ENCODE assay signal across 1 cellular context in the genomic region with DNA sequence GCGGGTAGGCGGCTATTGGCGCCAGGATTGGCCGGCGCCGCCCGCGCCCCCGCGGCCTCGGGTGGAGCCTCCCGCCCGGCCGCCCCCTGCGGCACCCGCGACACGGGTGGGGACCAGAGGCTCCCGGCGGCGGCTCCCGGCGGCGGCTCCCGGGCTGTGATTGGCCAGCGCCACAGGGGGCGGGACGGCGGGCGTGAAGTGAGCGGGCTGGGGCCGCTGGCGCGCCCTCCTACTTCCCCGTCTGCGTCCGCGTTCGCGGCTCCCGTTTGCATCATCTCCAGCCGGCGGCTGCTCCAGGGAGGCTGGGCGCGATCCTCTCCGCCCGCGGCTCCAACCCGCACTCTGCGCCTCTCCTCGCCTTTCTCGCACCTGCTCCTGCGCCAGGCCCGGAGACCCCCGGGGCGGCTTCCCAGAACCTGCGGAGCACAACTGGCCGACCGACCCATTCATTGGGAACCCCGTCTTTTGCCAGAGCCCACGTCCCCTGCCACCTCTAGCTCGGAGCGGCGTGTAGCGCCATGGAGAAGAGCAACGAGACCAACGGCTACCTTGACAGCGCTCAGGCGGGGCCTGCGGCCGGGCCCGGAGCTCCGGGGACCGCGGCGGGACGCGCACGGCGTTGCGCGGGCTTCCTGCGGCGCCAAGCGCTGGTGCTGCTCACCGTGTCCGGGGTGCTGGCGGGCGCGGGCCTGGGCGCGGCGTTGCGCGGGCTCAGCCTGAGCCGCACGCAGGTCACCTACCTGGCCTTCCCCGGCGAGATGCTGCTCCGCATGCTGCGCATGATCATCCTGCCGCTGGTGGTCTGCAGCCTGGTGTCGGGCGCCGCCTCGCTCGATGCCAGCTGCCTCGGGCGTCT.
A peak's percentile ranks its signal among the peaks of the same experiment; 100 is the strongest.
TF ChIP-seq lines count a peak whose summit lies in the region.

A gene (plus strand): TSS at position 274 of the 856 bp plus-strand sequence. CDS start 245 bp downstream, at position 519.

TF ChIP-seq in HepG2, 621 proteins besides CTCF, POLR2A, EP300 and RAD21 (continued from another document and continues in another):
- TF ChIP-seq, protein P1, sequence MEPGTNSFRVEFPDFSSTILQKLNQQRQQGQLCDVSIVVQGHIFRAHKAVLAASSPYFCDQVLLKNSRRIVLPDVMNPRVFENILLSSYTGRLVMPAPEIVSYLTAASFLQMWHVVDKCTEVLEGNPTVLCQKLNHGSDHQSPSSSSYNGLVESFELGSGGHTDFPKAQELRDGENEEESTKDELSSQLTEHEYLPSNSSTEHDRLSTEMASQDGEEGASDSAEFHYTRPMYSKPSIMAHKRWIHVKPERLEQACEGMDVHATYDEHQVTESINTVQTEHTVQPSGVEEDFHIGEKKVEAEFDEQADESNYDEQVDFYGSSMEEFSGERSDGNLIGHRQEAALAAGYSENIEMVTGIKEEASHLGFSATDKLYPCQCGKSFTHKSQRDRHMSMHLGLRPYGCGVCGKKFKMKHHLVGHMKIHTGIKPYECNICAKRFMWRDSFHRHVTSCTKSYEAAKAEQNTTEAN (CRISPR knock-in tag; conservative IDR thresholded peaks at IDR 0.05) = peak; percentile 72
- TF ChIP-seq ZSCAN25 (CRISPR knock-in tag; IDR thresholded peaks at IDR 0.05) (no peak), ZNF136 (CRISPR knock-in tag; IDR thresholded peaks at IDR 0.05; ENCODE audit: low read depth) (no peak), PAF1 (CRISPR knock-in tag; IDR thresholded peaks at IDR 0.05) (no peak), ZNF558 (CRISPR knock-in tag; IDR thresholded peaks at IDR 0.05; ENCODE audit: borderline replicate concordance) (no peak; the same call in 1 of the 2 replicates), HMG20B (CRISPR knock-in tag; conservative IDR thresholded peaks at IDR 0.05) (no peak), MED8 (CRISPR knock-in tag; IDR thresholded peaks at IDR 0.05; ENCODE audit: insufficient replicate concordance) (peak; percentile 55), MIER3 (CRISPR knock-in tag; IDR thresholded peaks at IDR 0.05; ENCODE audit: borderline replicate concordance) (no peak), ZNF614 (CRISPR knock-in tag; IDR thresholded peaks at IDR 0.05; ENCODE audit: borderline replicate concordance) (no peak), MED13 (CRISPR knock-in tag; IDR thresholded peaks at IDR 0.05) (peak; percentile 83; the same call in 1 of the 2 replicates), ZKSCAN8 (CRISPR knock-in tag; IDR thresholded peaks at IDR 0.05; ENCODE audit: borderline replicate concordance) (no peak), FOXK2 (IDR thresholded peaks at IDR 0.05) (no peak), HNRNPUL1 (IDR thresholded peaks at IDR 0.05; ENCODE audit: low read depth, low read length) (no peak), KLF12 (CRISPR knock-in tag; IDR thresholded peaks at IDR 0.05; ENCODE audit: borderline replicate concordance) (peak; percentile 63; the same call in 1 of the 2 replicates), ZMYM3 (CRISPR knock-in tag; IDR thresholded peaks at IDR 0.05) (no peak), IKZF4 (CRISPR knock-in tag; IDR thresholded peaks at IDR 0.05; ENCODE audit: borderline replicate concordance, low read depth, not compliant biosample characterization) (no peak), HMGA1 (CRISPR knock-in tag; conservative IDR thresholded peaks at IDR 0.05) (no peak), ZBTB8A (CRISPR knock-in tag; IDR thresholded peaks at IDR 0.05; ENCODE audit: borderline replicate concordance, low read depth) (no peak), MEF2D (CRISPR knock-in tag; IDR thresholded peaks at IDR 0.05) (no peak), ZNF251 (CRISPR knock-in tag; IDR thresholded peaks at IDR 0.05) (no peak), ZNF776 (CRISPR knock-in tag; IDR thresholded peaks at IDR 0.05) (0 out of 2 replicates have a peak, but pooled peaks have one; percentile 62), SP2 (CRISPR knock-in tag; IDR thresholded peaks at IDR 0.05) (peak; percentile 53), ZNF335 (CRISPR knock-in tag; IDR thresholded peaks at IDR 0.05) (no peak), ZFP82 (CRISPR knock-in tag; IDR thresholded peaks at IDR 0.05; ENCODE audit: borderline replicate concordance) (no peak), SCMH1 (CRISPR knock-in tag; IDR thresholded peaks at IDR 0.05; ENCODE audit: borderline replicate concordance) (no peak), RFXAP (CRISPR knock-in tag; IDR thresholded peaks at IDR 0.05; ENCODE audit: borderline replicate concordance) (peak; percentile 44; the same call in 1 of the 2 replicates), ELF3 (CRISPR knock-in tag; IDR thresholded peaks at IDR 0.05) (peak; percentile 69), U2AF2 (IDR thresholded peaks at IDR 0.05; ENCODE audit: low read depth, low read length) (no peak), ZNF607 (CRISPR knock-in tag; IDR thresholded peaks at IDR 0.05; ENCODE audit: borderline replicate concordance) (no peak; the same call in 1 of the 2 replicates)
- TF ChIP-seq, protein P2, sequence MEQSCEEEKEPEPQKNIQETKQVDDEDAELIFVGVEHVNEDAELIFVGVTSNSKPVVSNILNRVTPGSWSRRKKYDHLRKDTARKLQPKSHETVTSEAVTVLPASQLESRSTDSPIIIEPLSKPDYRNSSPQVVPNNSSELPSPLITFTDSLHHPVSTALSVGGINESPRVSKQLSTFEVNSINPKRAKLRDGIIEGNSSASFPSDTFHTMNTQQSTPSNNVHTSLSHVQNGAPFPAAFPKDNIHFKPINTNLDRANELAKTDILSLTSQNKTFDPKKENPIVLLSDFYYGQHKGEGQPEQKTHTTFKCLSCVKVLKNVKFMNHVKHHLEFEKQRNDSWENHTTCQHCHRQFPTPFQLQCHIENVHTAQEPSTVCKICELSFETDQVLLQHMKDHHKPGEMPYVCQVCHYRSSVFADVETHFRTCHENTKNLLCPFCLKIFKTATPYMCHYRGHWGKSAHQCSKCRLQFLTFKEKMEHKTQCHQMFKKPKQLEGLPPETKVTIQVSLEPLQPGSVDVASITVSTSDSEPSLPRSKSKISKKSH (CRISPR knock-in tag; IDR thresholded peaks at IDR 0.05; ENCODE audit: borderline replicate concordance) = no peak
- TF ChIP-seq, protein P3, sequence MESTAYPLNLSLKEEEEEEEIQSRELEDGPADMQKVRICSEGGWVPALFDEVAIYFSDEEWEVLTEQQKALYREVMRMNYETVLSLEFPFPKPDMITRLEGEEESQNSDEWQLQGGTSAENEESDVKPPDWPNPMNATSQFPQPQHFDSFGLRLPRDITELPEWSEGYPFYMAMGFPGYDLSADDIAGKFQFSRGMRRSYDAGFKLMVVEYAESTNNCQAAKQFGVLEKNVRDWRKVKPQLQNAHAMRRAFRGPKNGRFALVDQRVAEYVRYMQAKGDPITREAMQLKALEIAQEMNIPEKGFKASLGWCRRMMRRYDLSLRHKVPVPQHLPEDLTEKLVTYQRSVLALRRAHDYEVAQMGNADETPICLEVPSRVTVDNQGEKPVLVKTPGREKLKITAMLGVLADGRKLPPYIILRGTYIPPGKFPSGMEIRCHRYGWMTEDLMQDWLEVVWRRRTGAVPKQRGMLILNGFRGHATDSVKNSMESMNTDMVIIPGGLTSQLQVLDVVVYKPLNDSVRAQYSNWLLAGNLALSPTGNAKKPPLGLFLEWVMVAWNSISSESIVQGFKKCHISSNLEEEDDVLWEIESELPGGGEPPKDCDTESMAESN (CRISPR knock-in tag; conservative IDR thresholded peaks at IDR 0.05) = peak; percentile 51
- TF ChIP-seq, protein P4, sequence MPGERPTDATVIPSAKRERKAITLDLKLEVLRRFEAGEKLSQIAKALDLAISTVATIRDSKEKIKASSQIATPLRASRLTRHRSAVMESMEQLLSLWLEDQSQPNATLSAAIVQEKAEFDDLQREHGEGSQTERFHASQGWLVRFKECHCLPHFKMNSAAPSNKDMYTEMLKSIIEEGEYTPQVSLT (CRISPR knock-in tag; IDR thresholded peaks at IDR 0.05; ENCODE audit: borderline replicate concordance, low read depth) = no peak; the same call in 1 of the 2 replicates
- TF ChIP-seq, protein P5, sequence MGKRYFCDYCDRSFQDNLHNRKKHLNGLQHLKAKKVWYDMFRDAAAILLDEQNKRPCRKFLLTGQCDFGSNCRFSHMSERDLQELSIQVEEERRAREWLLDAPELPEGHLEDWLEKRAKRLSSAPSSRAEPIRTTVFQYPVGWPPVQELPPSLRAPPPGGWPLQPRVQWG (CRISPR knock-in tag; IDR thresholded peaks at IDR 0.05; ENCODE audit: borderline replicate concordance, low read depth) = no peak
- TF ChIP-seq, protein P6, sequence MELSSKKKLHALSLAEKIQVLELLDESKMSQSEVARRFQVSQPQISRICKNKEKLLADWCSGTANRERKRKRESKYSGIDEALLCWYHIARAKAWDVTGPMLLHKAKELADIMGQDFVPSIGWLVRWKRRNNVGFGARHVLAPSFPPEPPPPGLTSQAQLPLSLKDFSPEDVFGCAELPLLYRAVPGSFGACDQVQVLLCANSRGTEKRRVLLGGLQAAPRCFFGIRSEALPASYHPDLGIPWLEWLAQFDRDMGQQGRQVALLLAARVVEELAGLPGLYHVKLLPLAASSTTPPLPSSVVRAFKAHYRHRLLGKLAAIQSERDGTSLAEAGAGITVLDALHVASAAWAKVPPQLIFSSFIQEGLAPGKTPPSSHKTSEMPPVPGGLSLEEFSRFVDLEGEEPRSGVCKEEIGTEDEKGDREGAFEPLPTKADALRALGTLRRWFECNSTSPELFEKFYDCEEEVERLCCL (CRISPR knock-in tag; IDR thresholded peaks at IDR 0.05; ENCODE audit: borderline replicate concordance) = no peak
- TF ChIP-seq, protein P7, sequence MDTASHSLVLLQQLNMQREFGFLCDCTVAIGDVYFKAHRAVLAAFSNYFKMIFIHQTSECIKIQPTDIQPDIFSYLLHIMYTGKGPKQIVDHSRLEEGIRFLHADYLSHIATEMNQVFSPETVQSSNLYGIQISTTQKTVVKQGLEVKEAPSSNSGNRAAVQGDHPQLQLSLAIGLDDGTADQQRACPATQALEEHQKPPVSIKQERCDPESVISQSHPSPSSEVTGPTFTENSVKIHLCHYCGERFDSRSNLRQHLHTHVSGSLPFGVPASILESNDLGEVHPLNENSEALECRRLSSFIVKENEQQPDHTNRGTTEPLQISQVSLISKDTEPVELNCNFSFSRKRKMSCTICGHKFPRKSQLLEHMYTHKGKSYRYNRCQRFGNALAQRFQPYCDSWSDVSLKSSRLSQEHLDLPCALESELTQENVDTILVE (CRISPR knock-in tag; IDR thresholded peaks at IDR 0.05) = no peak; the same call in 1 of the 2 replicates
- TF ChIP-seq, protein P8, sequence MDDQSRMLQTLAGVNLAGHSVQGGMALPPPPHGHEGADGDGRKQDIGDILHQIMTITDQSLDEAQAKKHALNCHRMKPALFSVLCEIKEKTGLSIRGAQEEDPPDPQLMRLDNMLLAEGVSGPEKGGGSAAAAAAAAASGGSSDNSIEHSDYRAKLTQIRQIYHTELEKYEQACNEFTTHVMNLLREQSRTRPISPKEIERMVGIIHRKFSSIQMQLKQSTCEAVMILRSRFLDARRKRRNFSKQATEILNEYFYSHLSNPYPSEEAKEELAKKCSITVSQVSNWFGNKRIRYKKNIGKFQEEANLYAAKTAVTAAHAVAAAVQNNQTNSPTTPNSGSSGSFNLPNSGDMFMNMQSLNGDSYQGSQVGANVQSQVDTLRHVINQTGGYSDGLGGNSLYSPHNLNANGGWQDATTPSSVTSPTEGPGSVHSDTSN (CRISPR knock-in tag; IDR thresholded peaks at IDR 0.05; ENCODE audit: borderline replicate concordance) = no peak; the same call in 1 of the 2 replicates
- TF ChIP-seq, protein P9, sequence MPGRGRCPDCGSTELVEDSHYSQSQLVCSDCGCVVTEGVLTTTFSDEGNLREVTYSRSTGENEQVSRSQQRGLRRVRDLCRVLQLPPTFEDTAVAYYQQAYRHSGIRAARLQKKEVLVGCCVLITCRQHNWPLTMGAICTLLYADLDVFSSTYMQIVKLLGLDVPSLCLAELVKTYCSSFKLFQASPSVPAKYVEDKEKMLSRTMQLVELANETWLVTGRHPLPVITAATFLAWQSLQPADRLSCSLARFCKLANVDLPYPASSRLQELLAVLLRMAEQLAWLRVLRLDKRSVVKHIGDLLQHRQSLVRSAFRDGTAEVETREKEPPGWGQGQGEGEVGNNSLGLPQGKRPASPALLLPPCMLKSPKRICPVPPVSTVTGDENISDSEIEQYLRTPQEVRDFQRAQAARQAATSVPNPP (CRISPR knock-in tag; IDR thresholded peaks at IDR 0.05) = no peak
- TF ChIP-seq, protein P10, sequence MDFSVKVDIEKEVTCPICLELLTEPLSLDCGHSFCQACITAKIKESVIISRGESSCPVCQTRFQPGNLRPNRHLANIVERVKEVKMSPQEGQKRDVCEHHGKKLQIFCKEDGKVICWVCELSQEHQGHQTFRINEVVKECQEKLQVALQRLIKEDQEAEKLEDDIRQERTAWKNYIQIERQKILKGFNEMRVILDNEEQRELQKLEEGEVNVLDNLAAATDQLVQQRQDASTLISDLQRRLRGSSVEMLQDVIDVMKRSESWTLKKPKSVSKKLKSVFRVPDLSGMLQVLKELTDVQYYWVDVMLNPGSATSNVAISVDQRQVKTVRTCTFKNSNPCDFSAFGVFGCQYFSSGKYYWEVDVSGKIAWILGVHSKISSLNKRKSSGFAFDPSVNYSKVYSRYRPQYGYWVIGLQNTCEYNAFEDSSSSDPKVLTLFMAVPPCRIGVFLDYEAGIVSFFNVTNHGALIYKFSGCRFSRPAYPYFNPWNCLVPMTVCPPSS (IDR thresholded peaks at IDR 0.05) = no peak
- TF ChIP-seq, protein P11, sequence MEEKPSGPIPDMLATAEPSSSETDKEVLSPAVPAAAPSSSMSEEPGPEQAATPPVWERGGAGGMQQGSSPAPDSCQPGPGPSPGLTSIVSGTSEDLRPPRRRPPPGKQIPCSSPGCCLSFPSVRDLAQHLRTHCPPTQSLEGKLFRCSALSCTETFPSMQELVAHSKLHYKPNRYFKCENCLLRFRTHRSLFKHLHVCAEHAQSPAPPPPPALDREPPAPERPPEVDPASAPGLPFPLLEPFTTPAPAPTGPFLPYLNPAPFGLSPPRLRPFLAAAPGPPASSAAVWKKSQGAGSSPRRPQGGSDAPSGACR (CRISPR knock-in tag; IDR thresholded peaks at IDR 0.05) = no peak
- TF ChIP-seq, protein P12, sequence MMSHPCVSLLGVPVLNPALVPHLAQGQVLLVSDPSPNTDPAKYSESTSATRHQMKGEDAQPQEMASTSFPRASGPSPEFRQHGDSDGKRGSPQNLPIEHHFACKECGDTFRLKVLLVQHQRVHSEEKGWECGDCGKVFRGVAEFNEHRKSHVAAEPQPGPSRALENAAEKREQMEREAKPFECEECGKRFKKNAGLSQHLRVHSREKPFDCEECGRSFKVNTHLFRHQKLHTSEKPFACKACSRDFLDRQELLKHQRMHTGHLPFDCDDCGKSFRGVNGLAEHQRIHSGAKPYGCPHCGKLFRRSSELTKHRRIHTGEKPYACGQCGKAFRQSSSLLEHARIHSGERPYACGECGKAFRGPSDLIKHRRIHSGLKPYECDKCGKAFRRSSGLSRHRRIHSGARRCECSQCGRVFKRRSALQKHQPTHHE (CRISPR knock-in tag; IDR thresholded peaks at IDR 0.05; ENCODE audit: borderline replicate concordance) = peak; percentile 91; the same call in 1 of the 2 replicates
- TF ChIP-seq, protein P13, sequence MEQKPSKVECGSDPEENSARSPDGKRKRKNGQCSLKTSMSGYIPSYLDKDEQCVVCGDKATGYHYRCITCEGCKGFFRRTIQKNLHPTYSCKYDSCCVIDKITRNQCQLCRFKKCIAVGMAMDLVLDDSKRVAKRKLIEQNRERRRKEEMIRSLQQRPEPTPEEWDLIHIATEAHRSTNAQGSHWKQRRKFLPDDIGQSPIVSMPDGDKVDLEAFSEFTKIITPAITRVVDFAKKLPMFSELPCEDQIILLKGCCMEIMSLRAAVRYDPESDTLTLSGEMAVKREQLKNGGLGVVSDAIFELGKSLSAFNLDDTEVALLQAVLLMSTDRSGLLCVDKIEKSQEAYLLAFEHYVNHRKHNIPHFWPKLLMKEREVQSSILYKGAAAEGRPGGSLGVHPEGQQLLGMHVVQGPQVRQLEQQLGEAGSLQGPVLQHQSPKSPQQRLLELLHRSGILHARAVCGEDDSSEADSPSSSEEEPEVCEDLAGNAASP (CRISPR knock-in tag; IDR thresholded peaks at IDR 0.05; ENCODE audit: borderline replicate concordance) = peak; percentile 22; the same call in 1 of the 2 replicates
